In the genomic region with DNA sequence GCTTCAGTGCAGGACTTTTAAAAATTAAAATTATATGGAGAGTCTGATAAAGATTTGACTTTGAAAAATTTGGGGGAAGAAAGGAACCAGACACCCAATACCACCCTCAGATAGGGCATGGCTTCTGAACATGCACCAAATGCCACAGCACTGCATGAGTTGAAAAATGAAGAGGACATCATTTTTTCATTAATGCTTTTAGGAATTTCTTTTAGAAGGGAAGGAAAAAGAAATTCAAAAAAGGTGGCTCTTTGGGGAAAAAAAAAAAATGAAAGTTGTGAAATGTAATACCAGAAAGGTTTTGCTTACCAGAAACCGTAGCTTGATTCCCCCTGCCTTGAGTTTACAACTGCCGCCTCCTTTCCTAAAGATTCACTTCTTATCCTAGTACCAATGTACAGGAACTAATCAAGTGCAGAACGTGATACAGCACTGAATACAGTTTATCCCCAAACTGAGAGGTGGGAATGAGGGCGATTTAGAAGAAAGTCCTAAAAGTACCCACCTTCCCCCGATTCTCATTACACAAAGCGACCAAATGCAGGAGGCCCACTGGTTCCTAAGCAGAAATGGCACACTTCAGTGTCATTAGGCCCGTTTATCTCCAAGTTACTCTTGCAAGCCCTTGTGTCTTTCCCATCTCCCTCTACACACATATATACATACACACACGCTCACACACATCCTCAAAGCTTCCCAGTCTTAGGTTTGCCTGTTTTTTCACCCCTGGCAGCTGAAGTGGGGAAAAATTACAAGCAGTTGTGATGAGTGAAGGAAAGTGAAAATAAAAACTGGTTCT, we compare ENCODE assay signal across 8 cellular contexts. TPM values are rescaled to one million over a fixed set of nuclear protein-coding genes. Genes with fewer than 3 reads are reported as not detected.
DNase-seq lines count a peak whose midpoint lies in the region; ATAC-seq, FAIRE-seq and TF ChIP-seq lines count a peak whose summit lies in the region.

No MANE protein-coding gene starts in this region.

- H3K9me3 Mint-ChIP-seq in activated naive CD4-positive, alpha-beta T cell treated with anti-CD3 and anti-CD28 coated beads, Interleukin-2, amount 10 ng/mL, durations not matched to agents 7 days and 5 days, result no peaks in the 10 kb centered on the region
- H3K9me3 Mint-ChIP-seq in activated naive CD8-positive, alpha-beta T cell treated with anti-CD3 and anti-CD28 coated beads, Interleukin-2, amount 10 ng/mL, durations not matched to agents 7 days and 5 days, result no peaks in the 10 kb centered on the region

- H3K27me3 Mint-ChIP-seq in activated naive CD4-positive, alpha-beta T cell treated with anti-CD3 and anti-CD28 coated beads, Interleukin-2, amount 10 ng/mL, durations not matched to agents 7 days and 5 days, result peaks cover 5% of the 10 kb centered on the region
- no peaks in the 10 kb centered on the region for H3K27me3 Mint-ChIP-seq in activated naive CD8-positive, alpha-beta T cell treated with anti-CD3 and anti-CD28 coated beads, Interleukin-2, amount 10 ng/mL, durations not matched to agents 7 days and 5 days

- POLR2A ChIA-PET in activated naive CD8-positive, alpha-beta T cell treated with anti-CD3 and anti-CD28 coated beads, Interleukin-2, amount 10 ng/mL, durations not matched to agents 7 days and 5 days (lab: Charles Lee), result interaction anchor here (0.6 to 4.8 kb wide), 44 partner anchors 9 to 968 kb away, joined by 3 to 75 read pairs (median 4); partner anchors contain the start of genes ABCF1, ATAT1, DHX16 and FLOT1

- WGBS in liver, result 38% methylated on average over 8 of the region's 8 CpGs
- 17 to 23% methylated on average over 4 to 8 of the region's 8 CpGs for WGBS in transverse colon (ENCODE audit: low coverage in 1 of 2), 2 donors

- no peak for FAIRE-seq in urothelium cell line (lab: Jason Lieb, UNC)

- H3K4me1 ChIP-seq in liver (ENCODE audit: control insufficient read depth in 4 of 4, insufficient read depth in 4 of 4, low read length in 3 of 4), result peaks cover 2 to 23% (median 14%) of the 10 kb centered on the region in 4 donors
- H3K4me1 ChIP-seq in transverse colon, result peaks cover 13 to 54% (median 40%) of the 10 kb centered on the region in 4 donors

- no peak for TF ChIP-seq RAD21 in liver (IDR thresholded peaks at IDR 0.05)

- intact Hi-C loops in transverse colon (cut with DNase I; ENCODE audit: low total_unique reads), result no loop called here

- TF ChIP-seq CTCF in liver (IDR thresholded peaks at IDR 0.05; ENCODE audit: low read depth, low read length, missing input control) (no peak), transverse colon (IDR thresholded peaks at IDR 0.05) (no peak)

- no peak for TF ChIP-seq POLR2A in transverse colon (IDR thresholded peaks at IDR 0.05)

- H3K27ac ChIP-seq in liver (ENCODE audit: low read depth in 1 of 2, low read length in 2 of 2) (peak overlapping the region; percentile 83 to 92), transverse colon (peak overlapping the region; percentile 94 to 98 (median 96))

- no peaks in the 10 kb centered on the region for H3K27me3 ChIP-seq in liver (ENCODE audit: control insufficient read depth in 4 of 4, insufficient read depth in 4 of 4, low read length in 3 of 4)
- H3K27me3 ChIP-seq in transverse colon, result no peaks in the 10 kb centered on the region

- H3K4me1 Mint-ChIP-seq in activated naive CD4-positive, alpha-beta T cell treated with anti-CD3 and anti-CD28 coated beads, Interleukin-2, amount 10 ng/mL, durations not matched to agents 7 days and 5 days, result peaks cover 61% of the 10 kb centered on the region
- H3K4me1 Mint-ChIP-seq in activated naive CD8-positive, alpha-beta T cell treated with anti-CD3 and anti-CD28 coated beads, Interleukin-2, amount 10 ng/mL, durations not matched to agents 7 days and 5 days, result peaks cover 50% of the 10 kb centered on the region

- H3K4me3 ChIP-seq in liver (ENCODE audit: low read depth in 1 of 3, low read length in 3 of 3) (peak overlapping the region in 2 of 3 donors; percentile 90 to 96), transverse colon (peak overlapping the region; percentile 15 to 71 (median 60))

- H3K27ac Mint-ChIP-seq in activated naive CD4-positive, alpha-beta T cell treated with anti-CD3 and anti-CD28 coated beads, Interleukin-2, amount 10 ng/mL, durations not matched to agents 7 days and 5 days, result peak overlapping the region; percentile 99
- H3K27ac Mint-ChIP-seq in activated naive CD8-positive, alpha-beta T cell treated with anti-CD3 and anti-CD28 coated beads, Interleukin-2, amount 10 ng/mL, durations not matched to agents 7 days and 5 days, result peak overlapping the region; percentile 98

- H3K9me3 ChIP-seq in liver (ENCODE audit: control insufficient read depth in 4 of 4, low read length in 3 of 4) (no peaks in the 10 kb centered on the region), transverse colon (no peaks in the 10 kb centered on the region)

- H3K36me3 ChIP-seq in liver (ENCODE audit: control insufficient read depth in 4 of 4, insufficient read depth in 3 of 4, low read depth in 1 of 4, low read length in 3 of 4) (peaks cover 3 to 10% (median 6%) of the 10 kb centered on the region in 4 donors), transverse colon (peaks cover 0 to 13% (median 5%) of the 10 kb centered on the region in 4 donors)

- no peak for DNase-seq in activated naive CD4-positive, alpha-beta T cell treated with anti-CD3 and anti-CD28 coated beads, Interleukin-2, amount 10 ng/mL, durations not matched to agents 7 days and 5 days
- DNase-seq in activated naive CD4-positive, alpha-beta T cell (lab: John Stamatoyannopoulos, UW), result no peak
- DNase-seq in activated naive CD8-positive, alpha-beta T cell treated with anti-CD3 and anti-CD28 coated beads, Interleukin-2, amount 10 ng/mL, durations not matched to agents 7 days and 5 days, result no peak
- no peak for DNase-seq in transverse colon
- no peak for DNase-seq in urothelium cell line (ENCODE audit: low spot score)

- peaks cover 76% of the 10 kb centered on the region for H3K36me3 Mint-ChIP-seq in activated naive CD4-positive, alpha-beta T cell treated with anti-CD3 and anti-CD28 coated beads, Interleukin-2, amount 10 ng/mL, durations not matched to agents 7 days and 5 days
- H3K36me3 Mint-ChIP-seq in activated naive CD8-positive, alpha-beta T cell treated with anti-CD3 and anti-CD28 coated beads, Interleukin-2, amount 10 ng/mL, durations not matched to agents 7 days and 5 days, result peaks cover 55% of the 10 kb centered on the region

- CTCF ChIA-PET in activated naive CD4-positive, alpha-beta T cell treated with anti-CD3 and anti-CD28 coated beads, Interleukin-2, amount 10 ng/mL, durations not matched to agents 7 days and 5 days (lab: Charles Lee), result interaction anchor here (0.8 to 3.6 kb wide), 10 partner anchors 13 to 132 kb away, joined by 3 to 21 read pairs (median 6); partner anchors contain the start of gene TUBB

- no peak for ATAC-seq in activated naive CD8-positive, alpha-beta T cell treated with anti-CD3 and anti-CD28 coated beads, Interleukin-2, amount 10 ng/mL, durations not matched to agents 7 days and 5 days (ENCODE audit: low read depth)
- no peak for ATAC-seq in GM21529 (IDR thresholded peaks at IDR 0.05; ENCODE audit: unreplicated experiment)
- no peak for ATAC-seq in HG02610 (IDR thresholded peaks at IDR 0.05; ENCODE audit: unreplicated experiment)

- peak overlapping the region; percentile 93 for H3K4me3 Mint-ChIP-seq in activated naive CD4-positive, alpha-beta T cell treated with anti-CD3 and anti-CD28 coated beads, Interleukin-2, amount 10 ng/mL, durations not matched to agents 7 days and 5 days
- peak overlapping the region; percentile 95 for H3K4me3 Mint-ChIP-seq in activated naive CD8-positive, alpha-beta T cell treated with anti-CD3 and anti-CD28 coated beads, Interleukin-2, amount 10 ng/mL, durations not matched to agents 7 days and 5 days

- H3K9ac ChIP-seq in liver (ENCODE audit: low read depth in 1 of 2, low read length in 2 of 2), result peak overlapping the region; percentile 56 to 100

- in situ Hi-C loops in transverse colon (cut with MboI; ENCODE audit: low pct_ligation_motif_present in 1 of 4, low pct_unique_long_range_greater_than_20kb in 1 of 4, low sequenced_read_pairs in 3 of 4), result no loop called here

- no peak for TF ChIP-seq EP300 in transverse colon (IDR thresholded peaks at IDR 0.05; ENCODE audit: low read depth)

TF ChIP-seq in liver, 16 proteins besides CTCF, POLR2A, EP300 and RAD21 (continues in another document):
- TF ChIP-seq HNF4G (IDR thresholded peaks at IDR 0.05) (no peak), YY1 (IDR thresholded peaks at IDR 0.05) (no peak), GABPA (IDR thresholded peaks at IDR 0.05 in 1 of 2, conservative IDR thresholded peaks at IDR 0.05 in 1 of 2) (no peak), JUND (IDR thresholded peaks at IDR 0.05) (no peak)

RNA-seq across cellular contexts. Expression of gene PPP1R10, which starts 2.8 kb away (rescaled TPM):
- 100 to 1,000 TPM; 140 to 151 TPM for total RNA-seq in activated naive CD8-positive, alpha-beta T cell treated with anti-CD3 and anti-CD28 coated beads, Interleukin-2, amount 10 ng/mL, durations not matched to agents 7 days and 5 days
- total RNA-seq in liver (10 to 100 TPM; 11.1 to 21.1 TPM), transverse colon (10 to 100 TPM; 35.5 to 62.5 (median 53.8) TPM)
- polyA plus RNA-seq in liver, result 10 to 100 TPM; 14.1 to 14.2 TPM

RNA-seq across cellular contexts. Expression of gene MRPS18B, which starts 3.4 kb away (rescaled TPM):
- 10 to 100 TPM; 43.8 to 44.5 TPM for total RNA-seq in activated naive CD8-positive, alpha-beta T cell treated with anti-CD3 and anti-CD28 coated beads, Interleukin-2, amount 10 ng/mL, durations not matched to agents 7 days and 5 days
- 10 to 100 TPM; 50.5 to 58.6 TPM for total RNA-seq in liver
- polyA plus RNA-seq in liver, result 10 to 100 TPM; 80.2 to 81.9 TPM
- total RNA-seq in transverse colon, result 10 to 100 TPM in 3 of 4 donors, 1 to 10 TPM in 1; 6.0 to 61.9 (median 39.4) TPM

RNA-seq across cellular contexts. Expression of gene ATAT1, which starts 12.4 kb away (rescaled TPM):
- total RNA-seq in activated naive CD8-positive, alpha-beta T cell treated with anti-CD3 and anti-CD28 coated beads, Interleukin-2, amount 10 ng/mL, durations not matched to agents 7 days and 5 days, result 10 to 100 TPM; 11.2 to 13.5 TPM
- total RNA-seq in liver (1 to 10 TPM; 2.1 to 3.3 TPM), transverse colon (100 to 1,000 TPM in 1 of 4 donors, 10 to 100 TPM in 3; 10.6 to 174 (median 22.2) TPM)
- 1 to 10 TPM; 2.6 to 5.4 TPM for polyA plus RNA-seq in liver

RNA-seq across cellular contexts. Expression of gene C6orf136, which starts 32.7 kb away (rescaled TPM):
- total RNA-seq in activated naive CD8-positive, alpha-beta T cell treated with anti-CD3 and anti-CD28 coated beads, Interleukin-2, amount 10 ng/mL, durations not matched to agents 7 days and 5 days, result 10 to 100 TPM; 33.5 to 34.3 TPM
- total RNA-seq in liver (1 to 10 TPM; 2.0 to 8.9 TPM), transverse colon (100 to 1,000 TPM in 1 of 4 donors, 10 to 100 TPM in 3; 49.1 to 301 (median 63.5) TPM)
- 10 to 100 TPM; 10.8 to 12.0 TPM for polyA plus RNA-seq in liver

RNA-seq across cellular contexts. Expression of gene ABCF1, which starts 43.0 kb away (rescaled TPM):
- 10 to 100 TPM; 67.5 to 70.4 TPM for total RNA-seq in activated naive CD8-positive, alpha-beta T cell treated with anti-CD3 and anti-CD28 coated beads, Interleukin-2, amount 10 ng/mL, durations not matched to agents 7 days and 5 days
- total RNA-seq in liver, result 10 to 100 TPM; 20.4 to 33.9 TPM
- 10 to 100 TPM; 25.0 to 27.2 TPM for polyA plus RNA-seq in liver
- total RNA-seq in transverse colon, result 10 to 100 TPM; 33.0 to 52.0 (median 40.1) TPM
